1 cellular context compared by ENCODE assay signal in the genomic region with DNA sequence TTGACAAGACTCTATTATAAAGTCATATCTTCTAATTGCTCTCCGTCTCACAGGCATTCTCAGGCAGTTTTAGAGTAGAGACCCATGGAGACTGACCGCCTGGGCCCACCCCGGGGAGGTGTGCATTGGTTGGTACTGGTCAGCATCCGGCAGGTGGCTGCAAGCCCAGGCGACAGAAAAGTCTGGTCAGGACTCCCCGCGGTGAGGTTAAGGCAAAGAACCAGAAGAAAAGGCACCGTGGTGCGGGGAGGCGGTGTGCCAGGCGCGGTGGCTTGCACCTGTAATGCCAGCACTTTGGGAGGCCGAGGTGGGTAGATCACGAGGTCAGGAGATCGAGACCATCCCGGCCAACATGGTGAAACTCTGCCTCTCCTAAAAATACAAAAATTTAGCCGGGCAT.
TF ChIP-seq lines count a peak whose summit lies in the region.

No MANE protein-coding gene starts in this region.

TF ChIP-seq in SK-N-SH, 30 proteins besides CTCF, POLR2A, EP300 and RAD21 (continued from another document):
- TF ChIP-seq USF2 (IDR thresholded peaks at IDR 0.05; ENCODE audit: borderline replicate concordance, low read depth, low read length) (no peak), FOXM1 (IDR thresholded peaks at IDR 0.05; ENCODE audit: low read depth) (no peak), MXI1 (IDR thresholded peaks at IDR 0.05; ENCODE audit: low read depth, low read length) (no peak), RXRA (IDR thresholded peaks at IDR 0.05; ENCODE audit: borderline replicate concordance, low read depth) (no peak)
